In the genomic region with DNA sequence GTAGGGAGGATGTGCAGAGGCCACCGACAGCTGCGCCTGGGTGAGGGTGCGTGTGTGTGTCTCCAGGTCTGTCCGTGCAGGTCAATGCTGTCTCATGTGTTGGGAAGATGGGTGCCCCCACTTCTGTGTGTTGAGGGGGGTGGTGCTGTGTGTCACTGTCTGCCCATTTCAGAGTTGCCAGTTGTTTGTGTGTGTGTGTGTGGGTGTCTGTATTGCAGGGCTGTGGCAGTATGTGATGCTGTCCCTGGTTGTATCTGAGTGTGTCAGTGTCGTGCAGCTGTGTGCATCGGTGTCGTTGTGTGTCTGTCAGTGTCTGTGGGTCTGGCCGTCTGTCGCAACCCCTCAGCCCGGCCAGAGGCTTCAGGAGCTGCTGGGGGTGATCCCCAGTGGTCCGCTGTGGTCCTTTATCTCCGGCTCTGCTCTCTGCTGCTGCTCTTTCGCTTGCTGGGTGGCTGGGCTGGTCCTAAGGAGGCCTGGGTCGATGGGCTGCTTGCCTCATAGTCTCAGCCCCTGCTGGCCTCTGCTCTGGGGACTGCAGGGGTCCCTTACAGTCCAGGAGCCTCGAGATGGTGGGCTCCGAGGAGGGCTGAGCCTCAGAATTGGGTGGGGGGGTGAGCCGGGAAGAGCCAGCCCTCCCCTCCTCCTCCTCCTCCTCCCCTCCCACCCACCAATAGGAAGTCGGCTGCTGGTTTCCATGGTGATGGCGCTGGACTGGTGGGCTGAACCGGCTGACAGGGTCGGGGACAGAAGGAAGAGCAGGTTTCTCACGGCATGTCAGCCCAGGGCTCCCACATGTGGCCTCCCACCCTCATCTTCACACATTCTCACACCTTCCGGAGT, we compare ENCODE assay signal across 1 cellular context.
TF ChIP-seq lines count a peak whose summit lies in the region.

A gene with protein sequence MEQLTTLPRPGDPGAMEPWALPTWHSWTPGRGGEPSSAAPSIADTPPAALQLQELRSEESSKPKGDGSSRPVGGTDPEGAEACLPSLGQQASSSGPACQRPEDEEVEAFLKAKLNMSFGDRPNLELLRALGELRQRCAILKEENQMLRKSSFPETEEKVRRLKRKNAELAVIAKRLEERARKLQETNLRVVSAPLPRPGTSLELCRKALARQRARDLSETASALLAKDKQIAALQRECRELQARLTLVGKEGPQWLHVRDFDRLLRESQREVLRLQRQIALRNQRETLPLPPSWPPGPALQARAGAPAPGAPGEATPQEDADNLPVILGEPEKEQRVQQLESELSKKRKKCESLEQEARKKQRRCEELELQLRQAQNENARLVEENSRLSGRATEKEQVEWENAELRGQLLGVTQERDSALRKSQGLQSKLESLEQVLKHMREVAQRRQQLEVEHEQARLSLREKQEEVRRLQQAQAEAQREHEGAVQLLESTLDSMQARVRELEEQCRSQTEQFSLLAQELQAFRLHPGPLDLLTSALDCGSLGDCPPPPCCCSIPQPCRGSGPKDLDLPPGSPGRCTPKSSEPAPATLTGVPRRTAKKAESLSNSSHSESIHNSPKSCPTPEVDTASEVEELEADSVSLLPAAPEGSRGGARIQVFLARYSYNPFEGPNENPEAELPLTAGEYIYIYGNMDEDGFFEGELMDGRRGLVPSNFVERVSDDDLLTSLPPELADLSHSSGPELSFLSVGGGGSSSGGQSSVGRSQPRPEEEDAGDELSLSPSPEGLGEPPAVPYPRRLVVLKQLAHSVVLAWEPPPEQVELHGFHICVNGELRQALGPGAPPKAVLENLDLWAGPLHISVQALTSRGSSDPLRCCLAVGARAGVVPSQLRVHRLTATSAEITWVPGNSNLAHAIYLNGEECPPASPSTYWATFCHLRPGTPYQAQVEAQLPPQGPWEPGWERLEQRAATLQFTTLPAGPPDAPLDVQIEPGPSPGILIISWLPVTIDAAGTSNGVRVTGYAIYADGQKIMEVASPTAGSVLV (N-terminal part only) (minus strand): TSS at position 601 of the 840 bp plus-strand sequence. CDS start 875 bp downstream, outside the sequence.

TF ChIP-seq in K562, 482 proteins besides CTCF, POLR2A, EP300 and RAD21 (continues in another document):
- TF ChIP-seq POLR2AphosphoS2 (IDR thresholded peaks at IDR 0.05; ENCODE audit: low read length) (peak; percentile 91), ZNF217 (CRISPR knock-in tag; IDR thresholded peaks at IDR 0.05) (no peak), ZNF778 (CRISPR knock-in tag; IDR thresholded peaks at IDR 0.05) (no peak), KLF6 (CRISPR knock-in tag; IDR thresholded peaks at IDR 0.05; ENCODE audit: borderline replicate concordance) (no peak), ZNF717 (CRISPR knock-in tag; IDR thresholded peaks at IDR 0.05) (peak; percentile 92), ZNF79 (CRISPR knock-in tag; IDR thresholded peaks at IDR 0.05; ENCODE audit: low read depth) (no peak), SIRT6 (IDR thresholded peaks at IDR 0.05; ENCODE audit: low read depth, low read length) (peak; percentile 98), FOXP1 (CRISPR knock-in tag; IDR thresholded peaks at IDR 0.05) (no peak), MIER1 (IDR thresholded peaks at IDR 0.05; ENCODE audit: low read depth) (peak; percentile 67; the same call in 1 of the 2 replicates), MYBL2 (IDR thresholded peaks at IDR 0.05; ENCODE audit: low read depth) (no peak), MYBL2 (CRISPR knock-in tag; IDR thresholded peaks at IDR 0.05; ENCODE audit: borderline replicate concordance) (no peak), ELF1 (tag; IDR thresholded peaks at IDR 0.05) (no peak), NFIX (CRISPR knock-in tag; IDR thresholded peaks at IDR 0.05; ENCODE audit: low read depth) (no peak), KHSRP (IDR thresholded peaks at IDR 0.05) (no peak; the same call in 1 of the 2 replicates), ZNF146 (CRISPR knock-in tag; IDR thresholded peaks at IDR 0.05; ENCODE audit: unreplicated experiment) (peak; percentile 42), ZKSCAN3 (CRISPR knock-in tag; IDR thresholded peaks at IDR 0.05) (no peak), ZC3H4 (CRISPR knock-in tag; IDR thresholded peaks at IDR 0.05; ENCODE audit: borderline replicate concordance) (no peak), ZNF583 (CRISPR knock-in tag; IDR thresholded peaks at IDR 0.05) (no peak), ZNF707 (CRISPR knock-in tag; conservative IDR thresholded peaks at IDR 0.05) (no peak), ZNF780A (CRISPR knock-in tag; IDR thresholded peaks at IDR 0.05) (no peak), FUS (optimal IDR thresholded peaks at IDR 0.05; ENCODE audit: low read depth, low read length) (no peak), JUN (IDR thresholded peaks at IDR 0.05; ENCODE audit: borderline replicate concordance, low read depth, low read length) (no peak), JUN (CRISPR knock-in tag; IDR thresholded peaks at IDR 0.05; ENCODE audit: borderline replicate concordance) (no peak), BRD4 (IDR thresholded peaks at IDR 0.05) (no peak), ERF (CRISPR knock-in tag; IDR thresholded peaks at IDR 0.05) (peak; percentile 90; the same call in 1 of the 2 replicates), ZBED1 (IDR thresholded peaks at IDR 0.05) (peak; percentile 80)
- TF ChIP-seq, protein P1, sequence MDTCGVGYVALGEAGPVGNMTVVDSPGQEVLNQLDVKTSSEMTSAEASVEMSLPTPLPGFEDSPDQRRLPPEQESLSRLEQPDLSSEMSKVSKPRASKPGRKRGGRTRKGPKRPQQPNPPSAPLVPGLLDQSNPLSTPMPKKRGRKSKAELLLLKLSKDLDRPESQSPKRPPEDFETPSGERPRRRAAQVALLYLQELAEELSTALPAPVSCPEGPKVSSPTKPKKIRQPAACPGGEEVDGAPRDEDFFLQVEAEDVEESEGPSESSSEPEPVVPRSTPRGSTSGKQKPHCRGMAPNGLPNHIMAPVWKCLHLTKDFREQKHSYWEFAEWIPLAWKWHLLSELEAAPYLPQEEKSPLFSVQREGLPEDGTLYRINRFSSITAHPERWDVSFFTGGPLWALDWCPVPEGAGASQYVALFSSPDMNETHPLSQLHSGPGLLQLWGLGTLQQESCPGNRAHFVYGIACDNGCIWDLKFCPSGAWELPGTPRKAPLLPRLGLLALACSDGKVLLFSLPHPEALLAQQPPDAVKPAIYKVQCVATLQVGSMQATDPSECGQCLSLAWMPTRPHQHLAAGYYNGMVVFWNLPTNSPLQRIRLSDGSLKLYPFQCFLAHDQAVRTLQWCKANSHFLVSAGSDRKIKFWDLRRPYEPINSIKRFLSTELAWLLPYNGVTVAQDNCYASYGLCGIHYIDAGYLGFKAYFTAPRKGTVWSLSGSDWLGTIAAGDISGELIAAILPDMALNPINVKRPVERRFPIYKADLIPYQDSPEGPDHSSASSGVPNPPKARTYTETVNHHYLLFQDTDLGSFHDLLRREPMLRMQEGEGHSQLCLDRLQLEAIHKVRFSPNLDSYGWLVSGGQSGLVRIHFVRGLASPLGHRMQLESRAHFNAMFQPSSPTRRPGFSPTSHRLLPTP (IDR thresholded peaks at IDR 0.05; ENCODE audit: borderline replicate concordance, extremely low read depth, insufficient read length), result no peak
- TF ChIP-seq, protein P2, sequence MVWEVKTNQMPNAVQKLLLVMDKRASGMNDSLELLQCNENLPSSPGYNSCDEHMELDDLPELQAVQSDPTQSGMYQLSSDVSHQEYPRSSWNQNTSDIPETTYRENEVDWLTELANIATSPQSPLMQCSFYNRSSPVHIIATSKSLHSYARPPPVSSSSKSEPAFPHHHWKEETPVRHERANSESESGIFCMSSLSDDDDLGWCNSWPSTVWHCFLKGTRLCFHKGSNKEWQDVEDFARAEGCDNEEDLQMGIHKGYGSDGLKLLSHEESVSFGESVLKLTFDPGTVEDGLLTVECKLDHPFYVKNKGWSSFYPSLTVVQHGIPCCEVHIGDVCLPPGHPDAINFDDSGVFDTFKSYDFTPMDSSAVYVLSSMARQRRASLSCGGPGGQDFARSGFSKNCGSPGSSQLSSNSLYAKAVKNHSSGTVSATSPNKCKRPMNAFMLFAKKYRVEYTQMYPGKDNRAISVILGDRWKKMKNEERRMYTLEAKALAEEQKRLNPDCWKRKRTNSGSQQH (CRISPR knock-in tag; IDR thresholded peaks at IDR 0.05), result no peak; the same call in none of the 2 replicates
- TF ChIP-seq, protein P3, sequence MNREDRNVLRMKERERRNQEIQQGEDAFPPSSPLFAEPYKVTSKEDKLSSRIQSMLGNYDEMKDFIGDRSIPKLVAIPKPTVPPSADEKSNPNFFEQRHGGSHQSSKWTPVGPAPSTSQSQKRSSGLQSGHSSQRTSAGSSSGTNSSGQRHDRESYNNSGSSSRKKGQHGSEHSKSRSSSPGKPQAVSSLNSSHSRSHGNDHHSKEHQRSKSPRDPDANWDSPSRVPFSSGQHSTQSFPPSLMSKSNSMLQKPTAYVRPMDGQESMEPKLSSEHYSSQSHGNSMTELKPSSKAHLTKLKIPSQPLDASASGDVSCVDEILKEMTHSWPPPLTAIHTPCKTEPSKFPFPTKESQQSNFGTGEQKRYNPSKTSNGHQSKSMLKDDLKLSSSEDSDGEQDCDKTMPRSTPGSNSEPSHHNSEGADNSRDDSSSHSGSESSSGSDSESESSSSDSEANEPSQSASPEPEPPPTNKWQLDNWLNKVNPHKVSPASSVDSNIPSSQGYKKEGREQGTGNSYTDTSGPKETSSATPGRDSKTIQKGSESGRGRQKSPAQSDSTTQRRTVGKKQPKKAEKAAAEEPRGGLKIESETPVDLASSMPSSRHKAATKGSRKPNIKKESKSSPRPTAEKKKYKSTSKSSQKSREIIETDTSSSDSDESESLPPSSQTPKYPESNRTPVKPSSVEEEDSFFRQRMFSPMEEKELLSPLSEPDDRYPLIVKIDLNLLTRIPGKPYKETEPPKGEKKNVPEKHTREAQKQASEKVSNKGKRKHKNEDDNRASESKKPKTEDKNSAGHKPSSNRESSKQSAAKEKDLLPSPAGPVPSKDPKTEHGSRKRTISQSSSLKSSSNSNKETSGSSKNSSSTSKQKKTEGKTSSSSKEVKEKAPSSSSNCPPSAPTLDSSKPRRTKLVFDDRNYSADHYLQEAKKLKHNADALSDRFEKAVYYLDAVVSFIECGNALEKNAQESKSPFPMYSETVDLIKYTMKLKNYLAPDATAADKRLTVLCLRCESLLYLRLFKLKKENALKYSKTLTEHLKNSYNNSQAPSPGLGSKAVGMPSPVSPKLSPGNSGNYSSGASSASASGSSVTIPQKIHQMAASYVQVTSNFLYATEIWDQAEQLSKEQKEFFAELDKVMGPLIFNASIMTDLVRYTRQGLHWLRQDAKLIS (CRISPR knock-in tag; IDR thresholded peaks at IDR 0.05), result no peak; the same call in 1 of the 2 replicates
- TF ChIP-seq, protein P4, sequence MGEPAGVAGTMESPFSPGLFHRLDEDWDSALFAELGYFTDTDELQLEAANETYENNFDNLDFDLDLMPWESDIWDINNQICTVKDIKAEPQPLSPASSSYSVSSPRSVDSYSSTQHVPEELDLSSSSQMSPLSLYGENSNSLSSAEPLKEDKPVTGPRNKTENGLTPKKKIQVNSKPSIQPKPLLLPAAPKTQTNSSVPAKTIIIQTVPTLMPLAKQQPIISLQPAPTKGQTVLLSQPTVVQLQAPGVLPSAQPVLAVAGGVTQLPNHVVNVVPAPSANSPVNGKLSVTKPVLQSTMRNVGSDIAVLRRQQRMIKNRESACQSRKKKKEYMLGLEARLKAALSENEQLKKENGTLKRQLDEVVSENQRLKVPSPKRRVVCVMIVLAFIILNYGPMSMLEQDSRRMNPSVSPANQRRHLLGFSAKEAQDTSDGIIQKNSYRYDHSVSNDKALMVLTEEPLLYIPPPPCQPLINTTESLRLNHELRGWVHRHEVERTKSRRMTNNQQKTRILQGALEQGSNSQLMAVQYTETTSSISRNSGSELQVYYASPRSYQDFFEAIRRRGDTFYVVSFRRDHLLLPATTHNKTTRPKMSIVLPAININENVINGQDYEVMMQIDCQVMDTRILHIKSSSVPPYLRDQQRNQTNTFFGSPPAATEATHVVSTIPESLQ (CRISPR knock-in tag; IDR thresholded peaks at IDR 0.05), result no peak
- TF ChIP-seq, protein P5, sequence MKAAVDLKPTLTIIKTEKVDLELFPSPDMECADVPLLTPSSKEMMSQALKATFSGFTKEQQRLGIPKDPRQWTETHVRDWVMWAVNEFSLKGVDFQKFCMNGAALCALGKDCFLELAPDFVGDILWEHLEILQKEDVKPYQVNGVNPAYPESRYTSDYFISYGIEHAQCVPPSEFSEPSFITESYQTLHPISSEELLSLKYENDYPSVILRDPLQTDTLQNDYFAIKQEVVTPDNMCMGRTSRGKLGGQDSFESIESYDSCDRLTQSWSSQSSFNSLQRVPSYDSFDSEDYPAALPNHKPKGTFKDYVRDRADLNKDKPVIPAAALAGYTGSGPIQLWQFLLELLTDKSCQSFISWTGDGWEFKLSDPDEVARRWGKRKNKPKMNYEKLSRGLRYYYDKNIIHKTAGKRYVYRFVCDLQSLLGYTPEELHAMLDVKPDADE (conservative IDR thresholded peaks at IDR 0.05; ENCODE audit: control insufficient read depth, low read depth, low read length), result 0 out of 2 replicates have a peak, but pooled peaks have one; percentile 43
- TF ChIP-seq, protein P6, sequence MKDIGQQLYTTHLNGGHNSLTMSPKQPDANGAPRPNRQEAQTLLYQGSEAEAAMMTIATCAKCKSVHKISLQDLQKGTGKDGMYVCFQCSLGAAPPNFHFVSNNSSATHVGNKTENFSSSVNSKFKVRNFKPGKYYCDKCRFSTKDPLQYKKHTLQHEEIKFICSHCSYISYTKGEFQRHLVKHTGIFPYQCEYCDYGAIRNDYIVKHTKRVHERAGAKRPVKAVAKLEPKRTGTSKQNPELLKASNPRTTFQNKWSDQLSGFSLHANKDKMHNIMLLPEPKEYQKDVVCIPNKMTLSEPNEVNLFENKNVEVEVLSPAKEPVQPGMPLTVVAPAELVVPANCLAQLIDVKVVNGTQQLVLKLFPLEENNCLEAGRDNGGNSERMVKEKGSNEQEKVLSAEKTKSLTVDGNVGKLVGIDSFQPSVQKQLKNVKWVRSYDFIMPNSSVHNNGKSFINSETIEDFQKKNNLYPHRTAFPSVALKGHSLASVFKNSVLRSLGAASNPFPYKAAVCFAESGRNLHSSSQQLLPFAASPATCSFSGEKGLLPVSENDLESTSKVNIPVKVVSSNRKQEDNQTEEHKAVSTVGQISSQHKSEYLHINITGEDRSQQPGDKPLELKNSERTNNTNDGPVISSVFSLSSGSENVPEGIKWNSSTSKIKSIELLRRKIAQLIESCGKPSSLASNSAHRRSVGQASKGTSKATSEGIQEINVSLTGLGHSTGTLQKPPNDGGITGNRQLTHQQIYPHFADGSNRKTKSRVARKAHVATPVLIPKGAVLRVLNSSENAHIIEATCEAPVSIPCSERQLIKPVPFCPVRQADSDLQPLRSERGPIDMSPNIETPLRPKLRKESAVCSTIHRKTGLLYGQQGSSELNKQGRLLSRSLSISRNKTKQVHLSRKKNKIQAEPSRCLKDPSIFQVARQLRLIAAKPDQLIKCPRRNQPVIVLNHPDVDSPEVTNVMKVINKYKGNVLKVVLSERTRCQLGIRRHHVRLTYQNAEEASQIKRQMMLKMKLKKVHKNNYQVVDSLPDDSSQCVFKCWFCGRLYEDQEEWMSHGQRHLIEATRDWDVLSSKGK (CRISPR knock-in tag; IDR thresholded peaks at IDR 0.05), result no peak
- TF ChIP-seq, protein P7, sequence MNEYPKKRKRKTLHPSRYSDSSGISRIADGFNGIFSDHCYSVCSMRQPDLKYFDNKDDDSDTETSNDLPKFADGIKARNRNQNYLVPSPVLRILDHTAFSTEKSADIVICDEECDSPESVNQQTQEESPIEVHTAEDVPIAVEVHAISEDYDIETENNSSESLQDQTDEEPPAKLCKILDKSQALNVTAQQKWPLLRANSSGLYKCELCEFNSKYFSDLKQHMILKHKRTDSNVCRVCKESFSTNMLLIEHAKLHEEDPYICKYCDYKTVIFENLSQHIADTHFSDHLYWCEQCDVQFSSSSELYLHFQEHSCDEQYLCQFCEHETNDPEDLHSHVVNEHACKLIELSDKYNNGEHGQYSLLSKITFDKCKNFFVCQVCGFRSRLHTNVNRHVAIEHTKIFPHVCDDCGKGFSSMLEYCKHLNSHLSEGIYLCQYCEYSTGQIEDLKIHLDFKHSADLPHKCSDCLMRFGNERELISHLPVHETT (CRISPR knock-in tag; conservative IDR thresholded peaks at IDR 0.05 in 1 of 2, IDR thresholded peaks at IDR 0.05 in 1 of 2), result no peak
